Comparison of ENCODE assay signal across 14 cellular contexts in the genomic region with DNA sequence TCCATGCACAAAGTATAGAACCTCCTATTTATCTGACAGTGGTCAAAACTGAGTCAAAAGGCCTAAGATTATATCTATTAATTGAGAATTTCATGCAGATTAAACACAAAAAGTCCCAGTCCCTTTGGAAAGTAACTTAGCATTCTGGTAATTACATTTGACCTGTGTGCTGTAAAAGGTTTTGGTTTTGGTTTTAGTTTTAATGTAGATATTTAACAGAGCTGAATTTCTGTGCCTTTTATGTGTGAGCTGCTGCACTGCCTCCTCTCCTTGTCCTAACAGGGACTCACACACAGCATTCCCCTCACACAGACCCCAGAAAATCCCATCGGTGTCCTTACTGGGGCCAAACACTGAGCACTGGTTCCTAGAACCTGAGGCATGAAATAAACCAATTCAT. TPM values are rescaled to one million over a fixed set of nuclear protein-coding genes. Genes with fewer than 3 reads are reported as not detected.
A peak's percentile ranks its signal among the peaks of the same experiment; 100 is the strongest.
DNase-seq lines count a peak whose midpoint lies in the region; ATAC-seq and TF ChIP-seq lines count a peak whose summit lies in the region.
"Had no signal": no experiment of that assay in that cellular context is flagged by ENCODE, and none has a peak within 500 bp of the region (broad histone marks: within the 10 kb centered on the region; RNA-seq: fewer than 3 reads in every experiment).

No MANE protein-coding gene starts in this region.

- H3K4me2 ChIP-seq in SK-N-SH = no peak overlapping the region

- CTCF ChIA-PET in SK-N-SH (lab: Yijun Ruan, JAX) = interaction anchor here (0.9 to 2.8 kb wide), 3 partner anchors 259 to 613 kb away, joined by 3 to 14 read pairs (median 4); no protein-coding TSS in a partner anchor

- H3K4me3 ChIP-seq in SK-N-SH (ENCODE audit: low read depth in 2 of 2, low read length in 1 of 2) (no peak overlapping the region), brain microvascular endothelial cell (ENCODE audit: low read depth, low read length) (no peak overlapping the region)

- no peak overlapping the region for H3K9ac ChIP-seq in SK-N-SH

- TF ChIP-seq CTCF in SK-N-SH (IDR thresholded peaks at IDR 0.05) (no peak), brain microvascular endothelial cell (IDR thresholded peaks at IDR 0.05; ENCODE audit: low read depth, low read length, missing control alignments) (no peak)

- TF ChIP-seq POLR2A in GM18505 (IDR thresholded peaks at IDR 0.05; ENCODE audit: borderline replicate concordance, extremely low read depth, insufficient read depth, insufficient read length) = no peak

- H3K27me3 ChIP-seq in SK-N-SH (ENCODE audit: insufficient read depth) (no peaks in the 10 kb centered on the region), brain microvascular endothelial cell (replicated peaks) (no peaks in the 10 kb centered on the region)

- no peak overlapping the region for H3K27ac ChIP-seq in SK-N-SH (ENCODE audit: low read depth in 2 of 2, low read length in 1 of 2)
- H3K27ac ChIP-seq in brain microvascular endothelial cell = no peak overlapping the region
- H3K27ac ChIP-seq: 22Rv1 had no signal

- no peak for TF ChIP-seq RAD21 in SK-N-SH (IDR thresholded peaks at IDR 0.05; ENCODE audit: low read length)

- H4K20me1 ChIP-seq in SK-N-SH (ENCODE audit: insufficient read depth) = no peaks in the 10 kb centered on the region

- POLR2A ChIA-PET in SK-N-SH (lab: Yijun Ruan, JAX) = no interaction called here

- H2AFZ ChIP-seq in SK-N-SH (ENCODE audit: low read depth) = peak overlapping the region; percentile 46; the same call in 1 of the 2 replicates

- in situ Hi-C loops in brain microvascular endothelial cell (cut with HindIII; ENCODE audit: low pct_ligation_motif_present, low sequenced_read_pairs) = no loop called here

- peaks cover 0 to 2% of the 10 kb centered on the region in 2 experiments; a peak in 1 of 4 replicates for H3K4me1 ChIP-seq in SK-N-SH (ENCODE audit: control insufficient read depth in 1 of 2, insufficient read depth in 2 of 2, low read depth in 1 of 2, low read length in 1 of 2)

- ATAC-seq in SK-N-SH treated with all-trans-retinoic acid at 6 μM for 48 hours (no peak), HG02571 (IDR thresholded peaks at IDR 0.05; ENCODE audit: unreplicated experiment) (peak; percentile 70), HG03196 (IDR thresholded peaks at IDR 0.05; ENCODE audit: unreplicated experiment) (peak; percentile 47), GM18505 (IDR thresholded peaks at IDR 0.05; ENCODE audit: unreplicated experiment) (no peak)
- ATAC-seq: PC-3, sciatic nerve had no signal

- H3F3A ChIP-seq in SK-N-SH (replicated peaks; ENCODE audit: insufficient read depth) = no peaks in the 10 kb centered on the region

- H3K36me3 ChIP-seq in SK-N-SH (replicated peaks in 1 of 2; ENCODE audit: control insufficient read depth in 1 of 2, insufficient read depth in 2 of 2, low read length in 1 of 2) (no peaks in the 10 kb centered on the region), brain microvascular endothelial cell (replicated peaks) (no peaks in the 10 kb centered on the region)

- H3K79me2 ChIP-seq in SK-N-SH (ENCODE audit: insufficient read depth) = no peaks in the 10 kb centered on the region

- H3K9me2 ChIP-seq in SK-N-SH = no peaks in the 10 kb centered on the region

- WGBS in SK-N-SH (ENCODE audit: low lambda C conversion rate) = 100% methylated on average over 1 of the region's 1 CpG

- no peak for TF ChIP-seq EP300 in SK-N-SH (IDR thresholded peaks at IDR 0.05; ENCODE audit: borderline replicate concordance in 1 of 2, low read depth in 1 of 2, low read length in 1 of 2)

- no peaks in the 10 kb centered on the region for H3K9me3 ChIP-seq in SK-N-SH

- no peak for DNase-seq in SK-N-SH
- DNase-seq in brain microvascular endothelial cell = no peak
- DNase-seq in superior temporal gyrus (ENCODE audit: extremely low spot score) = no peak
- DNase-seq in stimulated activated CD4-positive, alpha-beta T cell treated with anti-CD3 and anti-CD28 coated beads, Interleukin-15, amount 100 ng/mL, for 24 hours = no peak
- DNase-seq: activated CD4-positive, alpha-beta T cell treated with anti-CD3 and anti-CD28 coated beads, Interleukin-2, amount 50 U/mL, for 1 hour; GDM1; kidney glomerular epithelial cell; PC-3 had no signal

TF ChIP-seq in SK-N-SH, 30 proteins besides CTCF, POLR2A, EP300 and RAD21:
- TF ChIP-seq, protein P1, sequence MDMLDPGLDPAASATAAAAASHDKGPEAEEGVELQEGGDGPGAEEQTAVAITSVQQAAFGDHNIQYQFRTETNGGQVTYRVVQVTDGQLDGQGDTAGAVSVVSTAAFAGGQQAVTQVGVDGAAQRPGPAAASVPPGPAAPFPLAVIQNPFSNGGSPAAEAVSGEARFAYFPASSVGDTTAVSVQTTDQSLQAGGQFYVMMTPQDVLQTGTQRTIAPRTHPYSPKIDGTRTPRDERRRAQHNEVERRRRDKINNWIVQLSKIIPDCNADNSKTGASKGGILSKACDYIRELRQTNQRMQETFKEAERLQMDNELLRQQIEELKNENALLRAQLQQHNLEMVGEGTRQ (IDR thresholded peaks at IDR 0.05; ENCODE audit: borderline replicate concordance, low read depth, low read length) = no peak
- no peak for TF ChIP-seq NFIC (IDR thresholded peaks at IDR 0.05; ENCODE audit: borderline replicate concordance)
- TF ChIP-seq GABPA (IDR thresholded peaks at IDR 0.05; ENCODE audit: low read depth) = no peak
- no peak for TF ChIP-seq NRF1 (IDR thresholded peaks at IDR 0.05; ENCODE audit: low read depth, low read length)
- TF ChIP-seq, protein P2, sequence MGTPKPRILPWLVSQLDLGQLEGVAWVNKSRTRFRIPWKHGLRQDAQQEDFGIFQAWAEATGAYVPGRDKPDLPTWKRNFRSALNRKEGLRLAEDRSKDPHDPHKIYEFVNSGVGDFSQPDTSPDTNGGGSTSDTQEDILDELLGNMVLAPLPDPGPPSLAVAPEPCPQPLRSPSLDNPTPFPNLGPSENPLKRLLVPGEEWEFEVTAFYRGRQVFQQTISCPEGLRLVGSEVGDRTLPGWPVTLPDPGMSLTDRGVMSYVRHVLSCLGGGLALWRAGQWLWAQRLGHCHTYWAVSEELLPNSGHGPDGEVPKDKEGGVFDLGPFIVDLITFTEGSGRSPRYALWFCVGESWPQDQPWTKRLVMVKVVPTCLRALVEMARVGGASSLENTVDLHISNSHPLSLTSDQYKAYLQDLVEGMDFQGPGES (IDR thresholded peaks at IDR 0.05; ENCODE audit: low read depth, low read length) = no peak
- no peak for TF ChIP-seq TAF1 (IDR thresholded peaks at IDR 0.05; ENCODE audit: borderline replicate concordance, low read depth, low read length)
- no peak for TF ChIP-seq TCF12 (IDR thresholded peaks at IDR 0.05)
- no peak for TF ChIP-seq GATA2 (CRISPR knock-in tag; IDR thresholded peaks at IDR 0.05)
- TF ChIP-seq, protein P3, sequence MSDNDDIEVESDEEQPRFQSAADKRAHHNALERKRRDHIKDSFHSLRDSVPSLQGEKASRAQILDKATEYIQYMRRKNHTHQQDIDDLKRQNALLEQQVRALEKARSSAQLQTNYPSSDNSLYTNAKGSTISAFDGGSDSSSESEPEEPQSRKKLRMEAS (IDR thresholded peaks at IDR 0.05; ENCODE audit: low read depth) = no peak
- TF ChIP-seq CHD2 (IDR thresholded peaks at IDR 0.05; ENCODE audit: low read length, partially characterized antibody) = no peak
TF ChIP-seq in SK-N-SH: peak in this region for 0.

TF ChIP-seq in SK-N-SH treated with all-trans-retinoic acid at 6 μM for 48 hours, 23 proteins besides CTCF, POLR2A, EP300 and RAD21:
- TF ChIP-seq, protein P4, sequence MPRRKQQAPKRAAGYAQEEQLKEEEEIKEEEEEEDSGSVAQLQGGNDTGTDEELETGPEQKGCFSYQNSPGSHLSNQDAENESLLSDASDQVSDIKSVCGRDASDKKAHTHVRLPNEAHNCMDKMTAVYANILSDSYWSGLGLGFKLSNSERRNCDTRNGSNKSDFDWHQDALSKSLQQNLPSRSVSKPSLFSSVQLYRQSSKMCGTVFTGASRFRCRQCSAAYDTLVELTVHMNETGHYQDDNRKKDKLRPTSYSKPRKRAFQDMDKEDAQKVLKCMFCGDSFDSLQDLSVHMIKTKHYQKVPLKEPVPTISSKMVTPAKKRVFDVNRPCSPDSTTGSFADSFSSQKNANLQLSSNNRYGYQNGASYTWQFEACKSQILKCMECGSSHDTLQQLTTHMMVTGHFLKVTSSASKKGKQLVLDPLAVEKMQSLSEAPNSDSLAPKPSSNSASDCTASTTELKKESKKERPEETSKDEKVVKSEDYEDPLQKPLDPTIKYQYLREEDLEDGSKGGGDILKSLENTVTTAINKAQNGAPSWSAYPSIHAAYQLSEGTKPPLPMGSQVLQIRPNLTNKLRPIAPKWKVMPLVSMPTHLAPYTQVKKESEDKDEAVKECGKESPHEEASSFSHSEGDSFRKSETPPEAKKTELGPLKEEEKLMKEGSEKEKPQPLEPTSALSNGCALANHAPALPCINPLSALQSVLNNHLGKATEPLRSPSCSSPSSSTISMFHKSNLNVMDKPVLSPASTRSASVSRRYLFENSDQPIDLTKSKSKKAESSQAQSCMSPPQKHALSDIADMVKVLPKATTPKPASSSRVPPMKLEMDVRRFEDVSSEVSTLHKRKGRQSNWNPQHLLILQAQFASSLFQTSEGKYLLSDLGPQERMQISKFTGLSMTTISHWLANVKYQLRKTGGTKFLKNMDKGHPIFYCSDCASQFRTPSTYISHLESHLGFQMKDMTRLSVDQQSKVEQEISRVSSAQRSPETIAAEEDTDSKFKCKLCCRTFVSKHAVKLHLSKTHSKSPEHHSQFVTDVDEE (CRISPR knock-in tag; IDR thresholded peaks at IDR 0.05) = no peak
- no peak for TF ChIP-seq RARB (CRISPR knock-in tag; IDR thresholded peaks at IDR 0.05)
- TF ChIP-seq, protein P5, sequence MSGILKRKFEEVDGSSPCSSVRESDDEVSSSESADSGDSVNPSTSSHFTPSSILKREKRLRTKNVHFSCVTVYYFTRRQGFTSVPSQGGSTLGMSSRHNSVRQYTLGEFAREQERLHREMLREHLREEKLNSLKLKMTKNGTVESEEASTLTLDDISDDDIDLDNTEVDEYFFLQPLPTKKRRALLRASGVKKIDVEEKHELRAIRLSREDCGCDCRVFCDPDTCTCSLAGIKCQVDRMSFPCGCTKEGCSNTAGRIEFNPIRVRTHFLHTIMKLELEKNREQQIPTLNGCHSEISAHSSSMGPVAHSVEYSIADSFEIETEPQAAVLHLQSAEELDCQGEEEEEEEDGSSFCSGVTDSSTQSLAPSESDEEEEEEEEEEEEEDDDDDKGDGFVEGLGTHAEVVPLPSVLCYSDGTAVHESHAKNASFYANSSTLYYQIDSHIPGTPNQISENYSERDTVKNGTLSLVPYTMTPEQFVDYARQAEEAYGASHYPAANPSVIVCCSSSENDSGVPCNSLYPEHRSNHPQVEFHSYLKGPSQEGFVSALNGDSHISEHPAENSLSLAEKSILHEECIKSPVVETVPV (CRISPR knock-in tag; IDR thresholded peaks at IDR 0.05) = no peak
- TF ChIP-seq PPARA (CRISPR knock-in tag; IDR thresholded peaks at IDR 0.05; ENCODE audit: borderline replicate concordance) = no peak
- TF ChIP-seq CSDC2 (CRISPR knock-in tag; IDR thresholded peaks at IDR 0.05) = no peak
TF ChIP-seq in SK-N-SH treated with all-trans-retinoic acid at 6 μM for 48 hours: peak in this region for 0.

RNA-seq across cellular contexts. Expression of a gene that starts 31.0 kb away (rescaled TPM):
- 0.76 and 1.0 TPM in 2 replicates for polyA plus RNA-seq in SK-N-SH (2012; rRNA removed)
- polyA plus RNA-seq in SK-N-SH (2012; cell fraction: cytosol; rRNA removed) = 0.83 and 1.3 TPM in 2 replicates
- polyA plus RNA-seq in SK-N-SH (2012; cell fraction: nucleus; rRNA removed) = 1.6 and 4.3 TPM in 2 replicates

Comparison
In these comparisons a context has a peak if more than half of its experiments do, and no peak if none do; other contexts are left out.
1. ATAC-seq: peak in HG02571 (single experiment) and HG03196 (single experiment); none in SK-N-SH treated with all-trans-retinoic acid at 6 μM for 48 hours (single experiment) and GM18505 (single experiment).